Comparison of ENCODE assay signal across 13 cellular contexts in the genomic region with DNA sequence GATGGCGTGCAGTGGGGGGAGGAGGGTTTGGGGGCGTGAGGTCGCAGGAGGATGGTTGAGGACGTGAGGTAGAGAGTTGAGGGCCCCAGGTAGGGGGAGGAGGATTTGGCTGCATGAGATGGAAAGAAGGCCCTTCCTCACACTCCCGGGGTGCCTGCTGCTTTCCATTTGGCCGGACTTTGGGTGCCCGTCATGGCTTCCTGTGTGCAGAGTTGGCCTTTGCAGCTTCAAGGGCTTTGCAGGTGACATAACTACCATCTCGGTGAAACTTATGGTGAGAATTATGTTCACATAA.
"Had no signal": no experiment of that assay in that cellular context is flagged by ENCODE, and none has a peak within 500 bp of the region (broad histone marks: within the 10 kb centered on the region; RNA-seq: fewer than 3 reads in every experiment).

No MANE protein-coding gene starts in this region.

- H3K9me3 Mint-ChIP-seq: activated naive CD4-positive, alpha-beta T cell treated with anti-CD3 and anti-CD28 coated beads, Interleukin-2, amount 50 U/mL, for 24 hours; neural crest cell had no signal

- H3K36me3 ChIP-seq: pancreas, spleen, upper lobe of left lung had no signal

- DNase-seq: activated CD4-positive, alpha-beta T cell treated with anti-CD3 and anti-CD28 coated beads, Interleukin-2, amount 50 U/mL, for 4 hours; activated CD4-positive, CD25-positive, alpha-beta regulatory T cell treated with anti-CD3 and anti-CD28 coated beads, Interleukin-2, amount 50 U/mL, for 72 hours; activated effector memory CD4-positive, alpha-beta T cell treated with Interleukin-2 at 50 U/mL for 16 hours; activated T-cell treated with anti-CD3 and anti-CD28 coated beads, Interleukin-2, amount 50 U/mL, for 1 hour; dermis blood vessel endothelial cell; spleen; stimulated activated CD4-positive, alpha-beta T cell treated with anti-CD3 and anti-CD28 coated beads, Interleukin-1b, Interleukin-23, amount 100 ng/mL, for 48 hours; stimulated activated naive CD4-positive, alpha-beta T cell treated with Interleukin-2 at 50 U/mL for 16 hours; upper lobe of left lung had no signal

- ATAC-seq: esophagus mucosa, pancreas had no signal

- H3K4me3 Mint-ChIP-seq: activated naive CD4-positive, alpha-beta T cell treated with anti-CD3 and anti-CD28 coated beads, Interleukin-2, amount 50 U/mL, for 24 hours had no signal

- H3K4me3 ChIP-seq: pancreas had no signal

- H3K27ac ChIP-seq: pancreas, spleen, upper lobe of left lung had no signal

- H3K9me3 ChIP-seq: pancreas, spleen, upper lobe of left lung had no signal

- H3K4me1 ChIP-seq: pancreas had no signal

- H3K27ac Mint-ChIP-seq: activated naive CD4-positive, alpha-beta T cell treated with anti-CD3 and anti-CD28 coated beads, Interleukin-2, amount 50 U/mL, for 24 hours had no signal
